In the genomic region with DNA sequence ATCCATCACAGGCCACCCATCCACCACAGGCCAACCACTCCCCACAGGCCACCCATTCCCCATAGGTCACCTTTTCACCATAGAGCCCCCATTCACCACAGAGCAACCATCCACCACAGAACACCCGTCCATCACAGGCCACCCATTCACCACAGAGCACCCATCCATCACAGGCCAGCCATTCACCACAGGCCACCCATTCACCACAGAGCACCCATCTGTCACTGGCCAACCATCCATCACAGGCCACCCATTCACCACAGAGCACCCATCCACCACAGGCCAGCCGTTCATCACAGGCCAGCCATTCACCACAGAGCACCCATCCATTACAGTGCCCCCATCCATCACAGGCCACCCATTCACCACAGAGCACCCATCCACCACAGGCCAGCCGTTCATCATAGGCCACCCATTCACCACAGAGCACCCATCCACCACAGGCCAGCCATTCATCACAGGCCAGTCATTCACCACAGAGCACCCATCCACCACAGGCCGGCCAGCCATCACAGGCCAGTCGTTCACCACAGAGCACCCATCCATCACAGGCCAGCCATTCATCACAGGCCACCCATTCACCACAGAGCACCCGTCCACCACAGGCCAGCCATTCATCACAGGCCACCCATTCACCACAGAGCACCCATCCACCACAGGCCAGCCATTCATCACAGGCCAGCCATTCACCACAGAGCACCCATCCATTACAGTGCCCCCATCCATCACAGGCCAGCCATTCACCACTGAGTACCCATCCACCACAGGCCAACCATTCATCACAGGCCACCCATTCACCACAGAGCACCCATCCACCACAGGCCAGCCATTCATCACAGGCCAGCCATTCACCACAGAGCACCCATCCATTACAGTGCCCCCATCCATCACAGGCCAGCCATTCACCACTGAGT, we compare ENCODE assay signal across 6 cellular contexts. TPM values are rescaled to one million over a fixed set of nuclear protein-coding genes. Genes with fewer than 3 reads are reported as not detected.
"Had no signal": no experiment of that assay in that cellular context is flagged by ENCODE, and none has a peak within 500 bp of the region (broad histone marks: within the 10 kb centered on the region; RNA-seq: fewer than 3 reads in every experiment).

No MANE protein-coding gene starts in this region.

RNA-seq across cellular contexts. Expression of a gene that starts 32.5 kb away (rescaled TPM):
- total RNA-seq: left cardiac atrium, left ventricle myocardium superior, mononuclear cell, natural killer cell, right atrium auricular region, right lobe of liver had no signal
